In the genomic region with DNA sequence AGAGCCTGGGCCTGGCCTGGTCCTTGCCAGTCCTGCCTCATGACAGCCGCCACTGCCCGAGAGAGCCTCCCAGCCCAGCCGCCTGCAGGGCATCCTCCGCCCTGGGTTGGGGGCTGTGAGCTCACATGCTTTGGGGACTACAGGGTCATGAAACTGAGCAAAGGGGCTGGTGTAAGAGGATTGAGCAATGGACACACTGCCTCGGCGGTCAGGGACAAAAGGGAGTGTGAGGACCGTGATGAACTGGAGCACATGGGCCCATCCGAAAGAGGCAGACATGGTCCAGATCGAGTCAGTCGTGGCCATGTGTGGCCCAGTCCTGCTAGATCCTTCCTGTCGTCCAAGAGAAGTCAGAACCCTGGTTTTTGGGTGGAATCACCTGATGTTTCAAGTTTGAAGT, we compare ENCODE assay signal across 19 cellular contexts. TPM values are rescaled to one million over a fixed set of nuclear protein-coding genes. Genes with fewer than 3 reads are reported as not detected.
DNase-seq lines count a peak whose midpoint lies in the region; ATAC-seq and TF ChIP-seq lines count a peak whose summit lies in the region.
"Had no signal": no experiment of that assay in that cellular context is flagged by ENCODE, and none has a peak within 500 bp of the region (broad histone marks: within the 10 kb centered on the region; RNA-seq: fewer than 3 reads in every experiment).

No MANE protein-coding gene starts in this region.

- no peaks in the 10 kb centered on the region for H3K4me1 Mint-ChIP-seq in GM23338
- H3K4me1 Mint-ChIP-seq in chondrocyte (ENCODE audit: low read depth) = peaks cover 10% of the 10 kb centered on the region
- H3K4me1 Mint-ChIP-seq in naive thymus-derived CD8-positive, alpha-beta T cell = peaks cover 0 to 2% (median 0%) of the 10 kb centered on the region in 4 donors

- H3K4me3 ChIP-seq in ACC112 (ENCODE audit: low read depth, low read length) = no peak overlapping the region
- H3K4me3 ChIP-seq in GM23338 = no peak overlapping the region
- no peak overlapping the region for H3K4me3 ChIP-seq in osteoblast (ENCODE audit: insufficient read depth, low read length)
- no peak overlapping the region for H3K4me3 ChIP-seq in Peyer's patch
- H3K4me3 ChIP-seq: SK-N-MC had no signal

- H3K4me1 ChIP-seq in ACC112 (ENCODE audit: control insufficient read depth, insufficient read depth, low read length, unreplicated experiment) (peaks cover 22% of the 10 kb centered on the region), GM23338 (ENCODE audit: insufficient read depth) (no peaks in the 10 kb centered on the region), osteoblast (ENCODE audit: insufficient read depth, low read length) (peaks cover 22% of the 10 kb centered on the region), Peyer's patch (no peaks in the 10 kb centered on the region)

- DNase-seq in GM23338 (ENCODE audit: low spot score) (no peak), chondrocyte (ENCODE audit: low spot score) (no peak), osteoblast (ENCODE audit: insufficient read length, low spot score, missing footprints) (peak; percentile 55), Peyer's patch (no peak), NCI-H1105 (lab: John Stamatoyannopoulos, UW) (no peak)
- no peak for DNase-seq in naive thymus-derived CD8-positive, alpha-beta T cell
- DNase-seq: Calu3; CD4-positive, alpha-beta T cell; HCEC 1CT; KBM-7; NCI-H1048; NCI-H146; NCI-H2081 treated with DMSO at 0.1 percent for 48 hours; NCI-H510A treated with DMSO at 0.1 percent for 48 hours had no signal

- H3K79me2 ChIP-seq in ACC112 (ENCODE audit: control insufficient read depth, insufficient read depth, low read length, unreplicated experiment) = no peaks in the 10 kb centered on the region
- H3K79me2 ChIP-seq in GM23338 (replicated peaks; ENCODE audit: insufficient read depth) = no peaks in the 10 kb centered on the region
- no peaks in the 10 kb centered on the region for H3K79me2 ChIP-seq in osteoblast (ENCODE audit: insufficient read depth, low read length)

- H3K27me3 Mint-ChIP-seq in GM23338 (ENCODE audit: insufficient read depth, low read depth, poor library complexity) (peaks cover 10% of the 10 kb centered on the region), chondrocyte (ENCODE audit: low read depth) (peaks cover 32% of the 10 kb centered on the region)
- H3K27me3 Mint-ChIP-seq in naive thymus-derived CD8-positive, alpha-beta T cell = peaks cover 8 to 50% (median 23%) of the 10 kb centered on the region in 5 donors

- H3K36me3 ChIP-seq in ACC112 (ENCODE audit: insufficient read depth, low read length) (no peaks in the 10 kb centered on the region), GM23338 (ENCODE audit: insufficient read depth) (no peaks in the 10 kb centered on the region), osteoblast (ENCODE audit: insufficient read depth, low read length) (no peaks in the 10 kb centered on the region), Peyer's patch (no peaks in the 10 kb centered on the region)

- no peak overlapping the region for H3K4me2 ChIP-seq in GM23338
- H3K4me2 ChIP-seq in osteoblast (ENCODE audit: insufficient read depth, low read length) = peak overlapping the region; percentile 20

- TF ChIP-seq CTCF in GM23338 (conservative IDR thresholded peaks at IDR 0.05; ENCODE audit: low read depth in 2 of 2) = no peak
- TF ChIP-seq CTCF in chondrocyte (IDR thresholded peaks at IDR 0.05) = no peak
- TF ChIP-seq CTCF in osteoblast (IDR thresholded peaks at IDR 0.05; ENCODE audit: extremely low read depth, low read depth, low read length) = no peak
- TF ChIP-seq CTCF in Peyer's patch (IDR thresholded peaks at IDR 0.05) = no peak

- H3K27ac ChIP-seq in ACC112 (ENCODE audit: low read depth, low read length) = peak overlapping the region; percentile 76
- no peak overlapping the region for H3K27ac ChIP-seq in GM23338 (ENCODE audit: low read depth)
- peak overlapping the region; percentile 63 for H3K27ac ChIP-seq in osteoblast (ENCODE audit: low read depth, low read length)
- no peak overlapping the region for H3K27ac ChIP-seq in Peyer's patch
- H3K27ac ChIP-seq: SK-N-MC had no signal

- no peaks in the 10 kb centered on the region for H3K9me2 ChIP-seq in GM23338 (ENCODE audit: insufficient read depth)

- H3K4me3 Mint-ChIP-seq in GM23338 = no peak overlapping the region
- H3K4me3 Mint-ChIP-seq in chondrocyte (ENCODE audit: unreplicated experiment) = no peak overlapping the region
- no peak overlapping the region for H3K4me3 Mint-ChIP-seq in naive thymus-derived CD8-positive, alpha-beta T cell
- H3K4me3 Mint-ChIP-seq: CD4-positive, alpha-beta T cell had no signal

- H3K27me3 ChIP-seq in ACC112 (ENCODE audit: insufficient read depth, low read length) = peaks cover 30% of the 10 kb centered on the region
- no peaks in the 10 kb centered on the region for H3K27me3 ChIP-seq in GM23338 (ENCODE audit: insufficient read depth)
- H3K27me3 ChIP-seq in osteoblast (ENCODE audit: insufficient read depth, low read length) = peaks cover 9% of the 10 kb centered on the region
- no peaks in the 10 kb centered on the region for H3K27me3 ChIP-seq in Peyer's patch

- no peak for TF ChIP-seq POLR2A in Peyer's patch (IDR thresholded peaks at IDR 0.05)

- H2AFZ ChIP-seq in ACC112 (ENCODE audit: low read length, unreplicated experiment) (peak overlapping the region; percentile 23), GM23338 (no peak overlapping the region), osteoblast (ENCODE audit: low read length) (peak overlapping the region; percentile 82)

- H3K36me3 Mint-ChIP-seq in GM23338 (ENCODE audit: low read depth) = no peaks in the 10 kb centered on the region; the same call in 2 of the 3 replicates
- no peaks in the 10 kb centered on the region for H3K36me3 Mint-ChIP-seq in chondrocyte (ENCODE audit: low read depth)
- no peaks in the 10 kb centered on the region for H3K36me3 Mint-ChIP-seq in naive thymus-derived CD8-positive, alpha-beta T cell

- H3K27ac Mint-ChIP-seq in GM23338 (no peak overlapping the region), chondrocyte (ENCODE audit: unreplicated experiment) (peak overlapping the region; percentile 10)
- peak overlapping the region in 1 of 10 donors; percentile 7 for H3K27ac Mint-ChIP-seq in naive thymus-derived CD8-positive, alpha-beta T cell
- H3K27ac Mint-ChIP-seq: CD4-positive, alpha-beta T cell had no signal

- no peaks in the 10 kb centered on the region for H3F3A ChIP-seq in GM23338 (replicated peaks; ENCODE audit: low read depth)

- no peaks in the 10 kb centered on the region for H3K9me3 ChIP-seq in osteoblast (ENCODE audit: low read depth, low read length)
- H3K9me3 ChIP-seq in Peyer's patch = no peaks in the 10 kb centered on the region

- no peaks in the 10 kb centered on the region for H3K9me3 Mint-ChIP-seq in GM23338
- no peaks in the 10 kb centered on the region for H3K9me3 Mint-ChIP-seq in chondrocyte (ENCODE audit: low read depth)
- no peaks in the 10 kb centered on the region for H3K9me3 Mint-ChIP-seq in naive thymus-derived CD8-positive, alpha-beta T cell
- H3K9me3 Mint-ChIP-seq: CD4-positive, alpha-beta T cell had no signal

- POLR2A ChIA-PET in naive thymus-derived CD8-positive, alpha-beta T cell (lab: Charles Lee) = no interaction called here

- H4K20me1 ChIP-seq in GM23338 (replicated peaks; ENCODE audit: insufficient read depth) = no peaks in the 10 kb centered on the region
- no peaks in the 10 kb centered on the region for H4K20me1 ChIP-seq in osteoblast (ENCODE audit: insufficient read depth, low read length)

- peak; percentile 38; the same call in 1 of the 3 replicates for ATAC-seq in GM23338
- no peak for ATAC-seq in HG02623 (IDR thresholded peaks at IDR 0.05; ENCODE audit: unreplicated experiment)
- ATAC-seq in naive thymus-derived CD8-positive, alpha-beta T cell = no peak
- ATAC-seq: Panc1, Right ventricle myocardium inferior had no signal

TF ChIP-seq in GM23338, 12 proteins besides CTCF, POLR2A, EP300 and RAD21 (continues in another document):
- TF ChIP-seq EZH2phosphoT487 (IDR thresholded peaks at IDR 0.05; ENCODE audit: unreplicated experiment) = no peak
- TF ChIP-seq ZNF114 (CRISPR knock-in tag; IDR thresholded peaks at IDR 0.05) = no peak
- TF ChIP-seq STAT1 (IDR thresholded peaks at IDR 0.05; ENCODE audit: unreplicated experiment) = no peak
- TF ChIP-seq JUNB (IDR thresholded peaks at IDR 0.05; ENCODE audit: unreplicated experiment) = no peak
- TF ChIP-seq CREB1 (CRISPR knock-in tag; IDR thresholded peaks at IDR 0.05; ENCODE audit: low read depth) = no peak
- TF ChIP-seq POLR2AphosphoS5 (IDR thresholded peaks at IDR 0.05; ENCODE audit: low read depth) = no peak

RNA-seq across cellular contexts. Expression of a gene that starts 52.3 kb away (rescaled TPM):
- 0.63 TPM in 1 of 2 replicates, not detected in the other for total RNA-seq in GM23338 (2014; rRNA removed; shearing (Covaris generic))
- polyA plus RNA-seq in GM23338 (2016; fragmentation: Nextera tagmentation; extraction: Ambion mirVana) = 0.19 and 0.36 TPM in 2 replicates
- total RNA-seq in chondrocyte (0.23 TPM in 1 of 3 replicates, not detected in the others), osteoblast (not detected in 2 replicates), Peyer's patch (not detected)
- not detected for total RNA-seq in naive thymus-derived CD8-positive, alpha-beta T cell
- polyA plus RNA-seq in naive thymus-derived CD8-positive, alpha-beta T cell = not detected
- total RNA-seq: Calu3; CD4-positive, alpha-beta T cell had no signal

Comparison
In these comparisons a context has a peak if more than half of its experiments do, and no peak if none do; other contexts are left out.
1. H3K27ac ChIP-seq: peak in ACC112 (single experiment) and osteoblast (single experiment); none in GM23338 (single experiment) and Peyer's patch (0 of 4).